11 cellular contexts compared by ENCODE assay signal in genomic region chr2:30113617-30114293, GRCh38. TPM values are rescaled to one million over a fixed set of nuclear protein-coding genes. Genes with fewer than 3 reads are reported as not detected.
DNase-seq lines count a peak whose midpoint lies in the region; ATAC-seq and TF ChIP-seq lines count a peak whose summit lies in the region.
"Had no signal": no experiment of that assay in that cellular context is flagged by ENCODE, and none has a peak within 500 bp of the region (broad histone marks: within the 10 kb centered on the region; RNA-seq: fewer than 3 reads in every experiment).

No MANE protein-coding gene starts in this region.

- DNase-seq in AG08395 (ENCODE audit: low spot score) = peak; percentile 95
- peak; percentile 9 for DNase-seq in NB4 (ENCODE audit: low read depth)
- DNase-seq in chondrocyte (ENCODE audit: low spot score) = no peak
- peak; percentile 5 to 87 for DNase-seq in lung microvascular endothelial cell (ENCODE audit: low read depth in 2 of 2)
- no peak for DNase-seq in cerebellum (ENCODE audit: low spot score)
- DNase-seq in activated CD4-positive, alpha-beta T cell treated with anti-CD3 and anti-CD28 coated beads, Interleukin-2, amount 50 U/mL, for 4 hours = no peak
- DNase-seq in G401 (ENCODE audit: low spot score) = no peak
- DNase-seq: CD8-positive, alpha-beta memory T cell; transverse colon had no signal

- H3K27me3 Mint-ChIP-seq in chondrocyte (ENCODE audit: low read depth) = no peaks in the 10 kb centered on the region

- in situ Hi-C loops in G401 (cut with HindIII; ENCODE audit: low sequenced_read_pairs) = no loop called here

- TF ChIP-seq CTCF in NB4 (IDR thresholded peaks at IDR 0.05; ENCODE audit: low read depth, low read length) (no peak), chondrocyte (IDR thresholded peaks at IDR 0.05) (no peak)

- no peaks in the 10 kb centered on the region for H3K36me3 Mint-ChIP-seq in chondrocyte (ENCODE audit: low read depth)

- H3K4me3 Mint-ChIP-seq in chondrocyte (ENCODE audit: unreplicated experiment) = no peak overlapping the region
- H3K4me3 Mint-ChIP-seq: CD8-positive, alpha-beta memory T cell; dendritic cell treated with granulocyte-macrophage colony-stimulating factor and Interleukin-4, amounts not matched to agents 40 ng/mL and 50 ng/mL, for 4 days had no signal

- no peaks in the 10 kb centered on the region for H3K9me3 Mint-ChIP-seq in chondrocyte (ENCODE audit: low read depth)
- H3K9me3 Mint-ChIP-seq: CD8-positive, alpha-beta memory T cell; dendritic cell treated with granulocyte-macrophage colony-stimulating factor and Interleukin-4, amounts not matched to agents 40 ng/mL and 50 ng/mL, for 4 days had no signal

- peak overlapping the region; percentile 91 for H3K27ac Mint-ChIP-seq in chondrocyte (ENCODE audit: unreplicated experiment)
- H3K27ac Mint-ChIP-seq: dendritic cell treated with granulocyte-macrophage colony-stimulating factor and Interleukin-4, amounts not matched to agents 40 ng/mL and 50 ng/mL, for 4 days had no signal

- TF ChIP-seq POLR2A in NB4 (IDR thresholded peaks at IDR 0.05; ENCODE audit: extremely low read depth, insufficient read length) = no peak

- H3K4me3 ChIP-seq in NB4 (ENCODE audit: low read depth, low read length) = no peak overlapping the region
- H3K4me3 ChIP-seq: transverse colon had no signal

- peaks cover 27% of the 10 kb centered on the region for H3K4me1 Mint-ChIP-seq in chondrocyte (ENCODE audit: low read depth)

- no peak for ATAC-seq in HG03439 (IDR thresholded peaks at IDR 0.05; ENCODE audit: unreplicated experiment)

RNA-seq across cellular contexts. Expression of gene YPEL5, which starts 33.1 kb away (rescaled TPM):
- total RNA-seq in chondrocyte = 75.3 to 93.3 TPM (median 82.8 TPM) in 3 replicates
- total RNA-seq in lung microvascular endothelial cell = 83.0 and 101 TPM in 2 replicates
- 70.1 TPM for total RNA-seq in cerebellum
- 37.1 and 43.7 TPM in 2 replicates for total RNA-seq in G401 (2014; rRNA removed; shearing (Covaris generic))

Comparison
In these comparisons a context has a peak if more than half of its experiments do, and no peak if none do; other contexts are left out.
1. DNase-seq: peak in AG08395 (single experiment), NB4 (single experiment) and lung microvascular endothelial cell (2 of 2); none in chondrocyte (single experiment), cerebellum (single experiment), activated CD4-positive, alpha-beta T cell treated with anti-CD3 and anti-CD28 coated beads, Interleukin-2, amount 50 U/mL, for 4 hours (0 of 2) and G401 (single experiment).